In the genomic region with DNA sequence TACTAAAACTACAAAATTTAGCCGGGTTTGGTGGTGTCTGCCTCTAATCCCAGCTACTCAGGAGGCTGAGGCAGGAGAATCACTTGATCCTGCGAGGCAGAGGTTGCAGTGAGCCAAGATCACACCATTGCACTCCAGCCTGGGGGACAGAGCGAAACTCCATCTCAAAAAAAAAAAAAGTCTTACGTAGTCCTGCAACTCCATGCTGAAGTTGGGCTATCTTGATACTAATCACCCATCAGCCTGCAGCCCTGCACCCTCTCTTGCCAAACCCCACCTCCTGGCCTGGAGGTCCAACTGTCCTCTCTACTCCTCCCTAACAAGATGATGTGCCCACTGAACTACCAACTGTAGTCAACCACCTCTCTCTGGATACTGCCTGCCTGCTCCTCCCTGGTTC, we compare ENCODE assay signal across 1 cellular context.
TF ChIP-seq lines count a peak whose summit lies in the region.

No MANE protein-coding gene starts in this region.

TF ChIP-seq in WTC11, 78 proteins besides CTCF, POLR2A, EP300 and RAD21 (continued from another document):
- TF ChIP-seq GTF2I (CRISPR knock-in tag; conservative IDR thresholded peaks at IDR 0.05) (no peak), SP1 (CRISPR knock-in tag; conservative IDR thresholded peaks at IDR 0.05) (no peak), ZNF232 (CRISPR knock-in tag; IDR thresholded peaks at IDR 0.05) (no peak), JAZF1 (CRISPR knock-in tag; IDR thresholded peaks at IDR 0.05) (no peak), SMAD3 (CRISPR knock-in tag; IDR thresholded peaks at IDR 0.05; ENCODE audit: borderline replicate concordance) (no peak)
- TF ChIP-seq, protein P1, sequence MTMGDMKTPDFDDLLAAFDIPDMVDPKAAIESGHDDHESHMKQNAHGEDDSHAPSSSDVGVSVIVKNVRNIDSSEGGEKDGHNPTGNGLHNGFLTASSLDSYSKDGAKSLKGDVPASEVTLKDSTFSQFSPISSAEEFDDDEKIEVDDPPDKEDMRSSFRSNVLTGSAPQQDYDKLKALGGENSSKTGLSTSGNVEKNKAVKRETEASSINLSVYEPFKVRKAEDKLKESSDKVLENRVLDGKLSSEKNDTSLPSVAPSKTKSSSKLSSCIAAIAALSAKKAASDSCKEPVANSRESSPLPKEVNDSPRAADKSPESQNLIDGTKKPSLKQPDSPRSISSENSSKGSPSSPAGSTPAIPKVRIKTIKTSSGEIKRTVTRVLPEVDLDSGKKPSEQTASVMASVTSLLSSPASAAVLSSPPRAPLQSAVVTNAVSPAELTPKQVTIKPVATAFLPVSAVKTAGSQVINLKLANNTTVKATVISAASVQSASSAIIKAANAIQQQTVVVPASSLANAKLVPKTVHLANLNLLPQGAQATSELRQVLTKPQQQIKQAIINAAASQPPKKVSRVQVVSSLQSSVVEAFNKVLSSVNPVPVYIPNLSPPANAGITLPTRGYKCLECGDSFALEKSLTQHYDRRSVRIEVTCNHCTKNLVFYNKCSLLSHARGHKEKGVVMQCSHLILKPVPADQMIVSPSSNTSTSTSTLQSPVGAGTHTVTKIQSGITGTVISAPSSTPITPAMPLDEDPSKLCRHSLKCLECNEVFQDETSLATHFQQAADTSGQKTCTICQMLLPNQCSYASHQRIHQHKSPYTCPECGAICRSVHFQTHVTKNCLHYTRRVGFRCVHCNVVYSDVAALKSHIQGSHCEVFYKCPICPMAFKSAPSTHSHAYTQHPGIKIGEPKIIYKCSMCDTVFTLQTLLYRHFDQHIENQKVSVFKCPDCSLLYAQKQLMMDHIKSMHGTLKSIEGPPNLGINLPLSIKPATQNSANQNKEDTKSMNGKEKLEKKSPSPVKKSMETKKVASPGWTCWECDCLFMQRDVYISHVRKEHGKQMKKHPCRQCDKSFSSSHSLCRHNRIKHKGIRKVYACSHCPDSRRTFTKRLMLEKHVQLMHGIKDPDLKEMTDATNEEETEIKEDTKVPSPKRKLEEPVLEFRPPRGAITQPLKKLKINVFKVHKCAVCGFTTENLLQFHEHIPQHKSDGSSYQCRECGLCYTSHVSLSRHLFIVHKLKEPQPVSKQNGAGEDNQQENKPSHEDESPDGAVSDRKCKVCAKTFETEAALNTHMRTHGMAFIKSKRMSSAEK (CRISPR knock-in tag; IDR thresholded peaks at IDR 0.05; ENCODE audit: borderline replicate concordance), result no peak
- TF ChIP-seq, protein P2, sequence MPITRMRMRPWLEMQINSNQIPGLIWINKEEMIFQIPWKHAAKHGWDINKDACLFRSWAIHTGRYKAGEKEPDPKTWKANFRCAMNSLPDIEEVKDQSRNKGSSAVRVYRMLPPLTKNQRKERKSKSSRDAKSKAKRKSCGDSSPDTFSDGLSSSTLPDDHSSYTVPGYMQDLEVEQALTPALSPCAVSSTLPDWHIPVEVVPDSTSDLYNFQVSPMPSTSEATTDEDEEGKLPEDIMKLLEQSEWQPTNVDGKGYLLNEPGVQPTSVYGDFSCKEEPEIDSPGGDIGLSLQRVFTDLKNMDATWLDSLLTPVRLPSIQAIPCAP (CRISPR knock-in tag; IDR thresholded peaks at IDR 0.05), result no peak
